Comparison of ENCODE assay signal across 34 cellular contexts in the genomic region with DNA sequence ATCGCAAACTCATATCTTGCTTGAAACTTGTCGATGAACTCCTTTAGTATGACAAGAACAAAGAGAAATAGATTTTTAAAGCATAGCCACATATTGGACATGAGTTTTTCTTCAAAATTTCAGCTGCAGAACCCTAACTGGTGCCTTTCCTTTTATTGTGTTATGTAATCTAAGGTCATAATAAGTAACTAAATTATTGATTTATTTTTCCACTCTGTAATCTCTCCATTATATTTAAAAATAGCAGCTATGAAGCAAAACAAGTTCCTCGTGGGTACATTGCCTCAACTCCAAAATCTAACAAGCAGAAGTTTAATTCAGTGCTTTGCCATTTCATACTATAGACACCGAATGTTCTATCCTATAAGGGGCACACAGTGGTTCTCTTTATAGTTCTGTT.
"Had no signal": no experiment of that assay in that cellular context is flagged by ENCODE, and none has a peak within 500 bp of the region (broad histone marks: within the 10 kb centered on the region; RNA-seq: fewer than 3 reads in every experiment).

No MANE protein-coding gene starts in this region.

- DNase-seq: Karpas-422, Kasumi-1, MG63, MM.1S, MV-4-11, NCI-H1048, NCI-H1092, NCI-H1092 treated with DMSO at 0.1 percent for 48 hours, NCI-H1105, NCI-H1105 treated with DMSO at 0.1 percent for 48 hours, NCI-H1417, NCI-H1417 treated with DMSO at 0.1 percent for 48 hours, NCI-H1436, NCI-H1436 treated with DMSO at 0.1 percent for 48 hours, NCI-H146, NCI-H1694, NCI-H1694 treated with DMSO at 0.1 percent for 48 hours, NCI-H187, NCI-H187 treated with DMSO at 0.1 percent for 48 hours, NCI-H1930, NCI-H2029, NCI-H2029 treated with DMSO at 0.1 percent for 48 hours, NCI-H2081, NCI-H2081 treated with DMSO at 0.1 percent for 48 hours, NCI-H2107, NCI-H2171, NCI-H2171 treated with DMSO at 0.1 percent for 48 hours, NCI-H2227 treated with DMSO at 0.1 percent for 48 hours, NCI-H226, NCI-H345, NCI-H446, NCI-H446 treated with DMSO at 0.1 percent for 48 hours, NCI-H510A had no signal

- H3K36me3 ChIP-seq: MG63 had no signal

- H3K27me3 ChIP-seq: MG63 had no signal

- H3K9me3 ChIP-seq: MG63 had no signal

- H3K4me3 ChIP-seq: MG63 had no signal

- H3K9ac ChIP-seq: KMS-11 had no signal

- H3K27ac ChIP-seq: KMS-11 had no signal

- H3K4me2 ChIP-seq: KMS-11 had no signal
